In genomic region chr2:46863895-46864294, GRCh38 we compare ENCODE assay signal across 29 cellular contexts. TPM values are rescaled to one million over a fixed set of nuclear protein-coding genes. Genes with fewer than 3 reads are reported as not detected.
DNase-seq lines count a peak whose midpoint lies in the region; ATAC-seq, FAIRE-seq and TF ChIP-seq lines count a peak whose summit lies in the region.
"Had no signal": no experiment of that assay in that cellular context is flagged by ENCODE, and none has a peak within 500 bp of the region (broad histone marks: within the 10 kb centered on the region; RNA-seq: fewer than 3 reads in every experiment).

No MANE protein-coding gene starts in this region.

- intact Hi-C loops in kidney (cut with DNase I), result no loop called here

- ATAC-seq in HG02884 (IDR thresholded peaks at IDR 0.05; ENCODE audit: unreplicated experiment), result no peak
- ATAC-seq: PC-3, SK-N-SH treated with all-trans-retinoic acid at 6 μM for 48 hours had no signal

- H3K27ac ChIP-seq in kidney (ENCODE audit: low read depth in 2 of 2, low read length in 2 of 2), result no peak overlapping the region
- H3K27ac ChIP-seq: 22Rv1; BLaER1 treated with 17β-estradiol and CSF1 and Interleukin-3, amounts not matched to agents 10 nM and 100 nM; SJCRH30 had no signal

- no peak overlapping the region for H3K9ac ChIP-seq in kidney (ENCODE audit: low read length in 2 of 2)
- H3K9ac ChIP-seq: BLaER1 treated with 17β-estradiol and CSF1 and Interleukin-3, amounts not matched to agents 10 nM and 100 nM had no signal

- H3K4me1 Mint-ChIP-seq in nephron progenitor cell, result peaks cover 18% of the 10 kb centered on the region

- H3K4me3 Mint-ChIP-seq in nephron progenitor cell, result no peak overlapping the region
- H3K4me3 Mint-ChIP-seq: CD4-positive, alpha-beta T cell; HFFc6 had no signal

- H3K27ac Mint-ChIP-seq in nephron progenitor cell, result peak overlapping the region; percentile 75
- H3K27ac Mint-ChIP-seq: CD4-positive, alpha-beta T cell; HFFc6 had no signal

- no peak overlapping the region for H3K4me3 ChIP-seq in kidney (ENCODE audit: low read length in 2 of 2)
- H3K4me3 ChIP-seq: BLaER1 treated with 17β-estradiol and CSF1 and Interleukin-3, amounts not matched to agents 10 nM and 100 nM; HAP-1; SJCRH30 had no signal

- H3K36me3 ChIP-seq in kidney (ENCODE audit: control insufficient read depth in 1 of 2, insufficient read depth in 2 of 2, low read length in 2 of 2), result no peaks in the 10 kb centered on the region
- H3K36me3 ChIP-seq: BLaER1 treated with 17β-estradiol and CSF1 and Interleukin-3, amounts not matched to agents 10 nM and 100 nM; HAP-1; SJCRH30 had no signal

- no peaks in the 10 kb centered on the region for H3K9me3 ChIP-seq in kidney (ENCODE audit: control insufficient read depth in 1 of 2, low read length in 2 of 2)

- H3K4me1 ChIP-seq in kidney (ENCODE audit: control insufficient read depth in 1 of 2, insufficient read depth in 1 of 2, low read depth in 1 of 2, low read length in 2 of 2), result peaks cover 0 to 3% of the 10 kb centered on the region in 2 donors
- H3K4me1 ChIP-seq: HAP-1 had no signal

- H3K9me3 Mint-ChIP-seq in nephron progenitor cell, result peaks cover 26% of the 10 kb centered on the region

- DNase-seq in DMS 273 (lab: John Stamatoyannopoulos, UW; ENCODE audit: unreplicated experiment) (peak; percentile 67), DMS 273 treated with DMSO at 0.1 percent for 48 hours (lab: John Stamatoyannopoulos, UW) (no peak), kidney (peak; percentile 20), nephron progenitor cell (no peak), A172 (ENCODE audit: low spot score) (no peak), SW 1271 (lab: John Stamatoyannopoulos, UW) (no peak), T-helper 1 cell (no peak)
- DNase-seq: AML-193; CD4-positive, alpha-beta T cell; GOT3; HFFc6; Karpas-422; NCI-H1092 treated with DMSO at 0.1 percent for 48 hours; NCI-H1436 treated with DMSO at 0.1 percent for 48 hours; NCI-H187 treated with DMSO at 0.1 percent for 48 hours; NCI-H2171 treated with DMSO at 0.1 percent for 48 hours; NCI-H446; NCI-H524 treated with DMSO at 0.1 percent for 48 hours; NCI-H774; NK-92 treated with Interleukin-12 subunit alpha and Interleukin-12 subunit beta, amount 100 ng/mL, for 24 hours; PC-3 had no signal

- H3K27me3 Mint-ChIP-seq in nephron progenitor cell (ENCODE audit: low read depth, poor library complexity), result peaks cover 26% of the 10 kb centered on the region

- no peak for FAIRE-seq in kidney (lab: Jason Lieb, UNC)
- FAIRE-seq: D721Med, G401.6 had no signal

- no peaks in the 10 kb centered on the region for H3K36me3 Mint-ChIP-seq in nephron progenitor cell (ENCODE audit: low read depth)

- TF ChIP-seq CTCF in kidney (IDR thresholded peaks at IDR 0.05; ENCODE audit: borderline replicate concordance, extremely low read depth, insufficient read depth) (no peak), nephron progenitor cell (IDR thresholded peaks at IDR 0.05) (no peak)

RNA-seq across cellular contexts. Expression of gene MCFD2, which starts 51.7 kb away (rescaled TPM):
- total RNA-seq in kidney, result 86.6 TPM
- polyA plus RNA-seq in kidney (ENCODE audit: insufficient read depth, low read depth, low replicate concordance), result 42.2 TPM
- total RNA-seq in A172 (2014; rRNA removed; shearing (Covaris generic)), result 211 and 213 TPM in 2 replicates

Comparison
In these comparisons a context has a peak if more than half of its experiments do, and no peak if none do; other contexts are left out.
1. DNase-seq: peak in DMS 273 (single experiment) and kidney (single experiment); none in DMS 273 treated with DMSO at 0.1 percent for 48 hours (single experiment), nephron progenitor cell (single experiment), A172 (single experiment), SW 1271 (0 of 2) and T-helper 1 cell (0 of 5).